In the genomic region with DNA sequence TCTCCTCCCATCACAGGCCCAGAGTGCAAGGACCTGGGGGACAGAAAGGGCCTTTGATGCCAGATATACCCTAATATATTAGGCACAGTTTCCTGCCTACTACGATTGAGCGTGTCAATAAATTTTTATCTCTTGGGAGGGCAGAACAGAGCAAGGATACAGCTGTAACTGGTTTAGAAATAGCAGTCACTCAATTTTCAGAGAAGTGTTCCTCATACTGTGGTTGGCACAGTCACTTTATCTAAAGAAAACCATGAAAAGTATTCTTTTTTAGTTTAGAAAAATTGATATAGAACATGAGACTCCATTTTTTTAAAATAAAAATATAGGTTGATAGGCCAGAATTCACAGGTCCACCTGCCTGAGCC, we compare ENCODE assay signal across 1 cellular context.
TF ChIP-seq lines count a peak whose summit lies in the region.

No MANE protein-coding gene starts in this region.

TF ChIP-seq in endothelial cell of umbilical vein, 7 proteins besides CTCF, POLR2A, EP300 and RAD21:
- TF ChIP-seq EZH2 (IDR thresholded peaks at IDR 0.05; ENCODE audit: borderline replicate concordance, low read depth, low read length, severe bottlenecking) (no peak), GATA2 (IDR thresholded peaks at IDR 0.05; ENCODE audit: insufficient read depth, insufficient read length, low read depth, low read length) (no peak), MYC (IDR thresholded peaks at IDR 0.05; ENCODE audit: low read depth, low read length) (no peak), POLR2AphosphoS5 (IDR thresholded peaks at IDR 0.05; ENCODE audit: insufficient read depth, low read depth, low read length) (no peak), FOS (IDR thresholded peaks at IDR 0.05; ENCODE audit: borderline replicate concordance, insufficient read depth, low read length) (no peak), JUN (IDR thresholded peaks at IDR 0.05; ENCODE audit: borderline replicate concordance, insufficient read depth, insufficient read length, low read depth) (no peak)
- TF ChIP-seq, protein P1, sequence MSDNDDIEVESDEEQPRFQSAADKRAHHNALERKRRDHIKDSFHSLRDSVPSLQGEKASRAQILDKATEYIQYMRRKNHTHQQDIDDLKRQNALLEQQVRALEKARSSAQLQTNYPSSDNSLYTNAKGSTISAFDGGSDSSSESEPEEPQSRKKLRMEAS (IDR thresholded peaks at IDR 0.05; ENCODE audit: insufficient read depth, insufficient read length): no peak
TF ChIP-seq in endothelial cell of umbilical vein: peak in this region for 0.
